In genomic region chr13:66835040-66835628, GRCh38 we compare ENCODE assay signal across 10 cellular contexts.
DNase-seq lines count a peak whose midpoint lies in the region; ATAC-seq, FAIRE-seq and TF ChIP-seq lines count a peak whose summit lies in the region.
"Had no signal": no experiment of that assay in that cellular context is flagged by ENCODE, and none has a peak within 500 bp of the region (broad histone marks: within the 10 kb centered on the region; RNA-seq: fewer than 3 reads in every experiment).

No MANE protein-coding gene starts in this region.

- H3K4me3 Mint-ChIP-seq in neural progenitor cell: no peak overlapping the region

- H4K20me1 ChIP-seq in neural progenitor cell (ENCODE audit: low read depth): no peaks in the 10 kb centered on the region
- H4K20me1 ChIP-seq: BLaER1 treated with 17β-estradiol and CSF1 and Interleukin-3, amounts not matched to agents 10 nM and 100 nM had no signal

- H3K36me3 ChIP-seq in esophagus muscularis mucosa (no peaks in the 10 kb centered on the region), neural progenitor cell (no peaks in the 10 kb centered on the region)
- H3K36me3 ChIP-seq: BLaER1 treated with 17β-estradiol and CSF1 and Interleukin-3, amounts not matched to agents 10 nM and 100 nM; SJSA1 had no signal

- H3K9ac ChIP-seq in neural progenitor cell: no peak overlapping the region
- H3K9ac ChIP-seq: BLaER1 treated with 17β-estradiol and CSF1 and Interleukin-3, amounts not matched to agents 10 nM and 100 nM had no signal

- DNase-seq in D721Med (ENCODE audit: insufficient read length, low spot score) (no peak), NCI-H69 (lab: John Stamatoyannopoulos, UW) (peak; percentile 99), esophagus muscularis mucosa (ENCODE audit: extremely low spot score) (peak; percentile 93), neural progenitor cell (ENCODE audit: low spot score) (peak; percentile 79), GM19239 (ENCODE audit: insufficient read length, low spot score) (no peak), GM20000 (ENCODE audit: low spot score) (no peak)

- H3K36me3 Mint-ChIP-seq in neural progenitor cell: peaks cover 3% of the 10 kb centered on the region

- no peak overlapping the region for H3K4me2 ChIP-seq in neural progenitor cell
- H3K4me2 ChIP-seq: BLaER1 treated with 17β-estradiol and CSF1 and Interleukin-3, amounts not matched to agents 10 nM and 100 nM had no signal

- peak overlapping the region; percentile 27 for H2AFZ ChIP-seq in neural progenitor cell (replicated peaks)

- H3K27me3 ChIP-seq in esophagus muscularis mucosa (no peaks in the 10 kb centered on the region), neural progenitor cell (no peaks in the 10 kb centered on the region)
- H3K27me3 ChIP-seq: BLaER1 treated with 17β-estradiol and CSF1 and Interleukin-3, amounts not matched to agents 10 nM and 100 nM; SJSA1 had no signal

- H3K9me3 ChIP-seq in esophagus muscularis mucosa (no peaks in the 10 kb centered on the region), neural progenitor cell (ENCODE audit: low read depth) (no peaks in the 10 kb centered on the region)
- H3K9me3 ChIP-seq: BLaER1 treated with 17β-estradiol and CSF1 and Interleukin-3, amounts not matched to agents 10 nM and 100 nM; SJSA1 had no signal

- peaks cover 12 to 24% (median 18%) of the 10 kb centered on the region in 4 donors for H3K4me1 ChIP-seq in esophagus muscularis mucosa
- peaks cover 8% of the 10 kb centered on the region for H3K4me1 ChIP-seq in neural progenitor cell
- H3K4me1 ChIP-seq: SJSA1 had no signal

- peaks cover 23% of the 10 kb centered on the region for H3K4me1 Mint-ChIP-seq in neural progenitor cell

- peaks cover 6% of the 10 kb centered on the region for H3F3A ChIP-seq in neural progenitor cell (ENCODE audit: low read depth)

- intact Hi-C loops in esophagus muscularis mucosa (cut with DNase I): no loop called here

- FAIRE-seq in D721Med (lab: Jason Lieb, UNC) (peak; percentile 90), GM19239 (lab: Jason Lieb, UNC) (no peak)

- no peaks in the 10 kb centered on the region for H3K27me3 Mint-ChIP-seq in neural progenitor cell (ENCODE audit: insufficient read depth, low read depth)

- WGBS in esophagus muscularis mucosa: 25% methylated on average over 9 of the region's 9 CpGs

- no peak for TF ChIP-seq CTCF in D721Med (IDR thresholded peaks at IDR 0.05; ENCODE audit: insufficient read depth, missing control alignments)
- TF ChIP-seq CTCF in esophagus muscularis mucosa (IDR thresholded peaks at IDR 0.05): no peak
- TF ChIP-seq CTCF in neural progenitor cell (IDR thresholded peaks at IDR 0.05): no peak
- no peak for TF ChIP-seq CTCF in GM20000 (IDR thresholded peaks at IDR 0.05; ENCODE audit: extremely low read depth, missing control alignments)

- H3K9me3 Mint-ChIP-seq in neural progenitor cell: no peaks in the 10 kb centered on the region

- H3K79me2 ChIP-seq in neural progenitor cell (ENCODE audit: low read depth): no peaks in the 10 kb centered on the region

- no peak for TF ChIP-seq POLR2A in esophagus muscularis mucosa (IDR thresholded peaks at IDR 0.05; ENCODE audit: low read depth)

- ATAC-seq in GM19324 (IDR thresholded peaks at IDR 0.05; ENCODE audit: low FRiP score, unreplicated experiment) (no peak), GM21390 (IDR thresholded peaks at IDR 0.05; ENCODE audit: unreplicated experiment) (no peak)

- H3K27ac ChIP-seq in esophagus muscularis mucosa (replicated peaks in 1 of 4) (peak overlapping the region in 3 of 4 donors; percentile 3 to 22 (median 18)), neural progenitor cell (no peak overlapping the region)
- H3K27ac ChIP-seq: BLaER1 treated with 17β-estradiol and CSF1 and Interleukin-3, amounts not matched to agents 10 nM and 100 nM; SJSA1 had no signal

- TF ChIP-seq EP300 in esophagus muscularis mucosa (IDR thresholded peaks at IDR 0.05): no peak

- H3K4me3 ChIP-seq in esophagus muscularis mucosa (peak overlapping the region in 1 of 4 donors; percentile 33), neural progenitor cell (no peak overlapping the region)
- H3K4me3 ChIP-seq: BLaER1 treated with 17β-estradiol and CSF1 and Interleukin-3, amounts not matched to agents 10 nM and 100 nM; SJSA1 had no signal

- H3K27ac Mint-ChIP-seq in neural progenitor cell: no peak overlapping the region

Comparison
In these comparisons a context has a peak if more than half of its experiments do, and no peak if none do; other contexts are left out.
1. DNase-seq: peak in NCI-H69 (single experiment), esophagus muscularis mucosa (single experiment) and neural progenitor cell (single experiment); none in D721Med (single experiment), GM19239 (single experiment) and GM20000 (single experiment).